8 cellular contexts compared by ENCODE assay signal in genomic region chr1:153223040-153223891, GRCh38. TPM values are rescaled to one million over a fixed set of nuclear protein-coding genes. Genes with fewer than 3 reads are reported as not detected.
DNase-seq lines count a peak whose midpoint lies in the region; ATAC-seq, FAIRE-seq and TF ChIP-seq lines count a peak whose summit lies in the region.
"Not testable (repeated sequence)": the region's sequence is repeated elsewhere in the genome, so short reads cannot be mapped to it uniquely, and the experiment has no call there.

No MANE protein-coding gene starts in this region.

- ATAC-seq in HG02678 (IDR thresholded peaks at IDR 0.05; ENCODE audit: unreplicated experiment) (peak; percentile 90), Right ventricle myocardium inferior (peak; percentile 71), pancreas (peak; percentile 90 to 99 (median 94))

- not testable (repeated sequence) for H3K9me3 Mint-ChIP-seq in activated naive CD8-positive, alpha-beta T cell treated with anti-CD3 and anti-CD28 coated beads for 36 hours; type B pancreatic cell

- not testable (repeated sequence) for H3K9me3 ChIP-seq in pancreas

- not testable (repeated sequence) for H3K4me1 ChIP-seq in pancreas

- H3K4me1 Mint-ChIP-seq in activated naive CD8-positive, alpha-beta T cell treated with anti-CD3 and anti-CD28 coated beads for 36 hours; type B pancreatic cell (ENCODE audit: unreplicated experiment): not testable (repeated sequence)

- H3K4me3 Mint-ChIP-seq in activated naive CD8-positive, alpha-beta T cell treated with anti-CD3 and anti-CD28 coated beads for 36 hours; type B pancreatic cell: not testable (repeated sequence)

- not testable (repeated sequence) for H3K36me3 ChIP-seq in pancreas

- intact Hi-C loops in Right ventricle myocardium inferior (cut with DNase I); pancreas (cut with DNase I): not testable (repeated sequence)

- H3K27ac ChIP-seq in pancreas: not testable (repeated sequence)

- not testable (repeated sequence) for H3K27me3 ChIP-seq in pancreas

- WGBS in pancreas, 2 donors: 32 to 42% methylated on average over 16 of the region's 16 CpGs

- not testable (repeated sequence) for H3K4me3 ChIP-seq in pancreas

- FAIRE-seq in pancreas (lab: Jason Lieb, UNC): peak; percentile 29

- not testable (repeated sequence) for H3K27ac Mint-ChIP-seq in activated naive CD8-positive, alpha-beta T cell treated with anti-CD3 and anti-CD28 coated beads for 36 hours; type B pancreatic cell

- peak; percentile 52 for DNase-seq in GM03348 (ENCODE audit: low spot score)
- peak; percentile 75 for DNase-seq in NCI-H1694 (lab: John Stamatoyannopoulos, UW)
- DNase-seq in SW480 (ENCODE audit: low spot score): peak; percentile 50
- peak; percentile 31 for DNase-seq in activated naive CD8-positive, alpha-beta T cell treated with anti-CD3 and anti-CD28 coated beads for 36 hours
- peak; percentile 72 for DNase-seq in Right ventricle myocardium inferior (ENCODE audit: missing footprints)
- peak; percentile 51 to 81 (median 74) for DNase-seq in pancreas
- DNase-seq in type B pancreatic cell (ENCODE audit: extremely low spot score, unreplicated experiment): not testable (repeated sequence)

- not testable (repeated sequence) for H3K36me3 Mint-ChIP-seq in activated naive CD8-positive, alpha-beta T cell treated with anti-CD3 and anti-CD28 coated beads for 36 hours; type B pancreatic cell

- TF ChIP-seq CTCF in pancreas (IDR thresholded peaks at IDR 0.05): peak; percentile 55 to 75 (median 68)
- peak; percentile 85 for TF ChIP-seq CTCF in type B pancreatic cell (conservative IDR thresholded peaks at IDR 0.05)

- H3K27me3 Mint-ChIP-seq in activated naive CD8-positive, alpha-beta T cell treated with anti-CD3 and anti-CD28 coated beads for 36 hours: peaks cover 17% of the 10 kb centered on the region
- H3K27me3 Mint-ChIP-seq in type B pancreatic cell: peaks cover 26% of the 10 kb centered on the region

RNA-seq across cellular contexts. Expression of gene PRR9, which starts 5.9 kb away (rescaled TPM):
- not detected for total RNA-seq in activated naive CD8-positive, alpha-beta T cell treated with anti-CD3 and anti-CD28 coated beads for 36 hours
- not detected for total RNA-seq in Right ventricle myocardium inferior
- total RNA-seq in pancreas: not detected
- polyA plus RNA-seq in pancreas: not detected
- not detected in 2 replicates for total RNA-seq in type B pancreatic cell (ENCODE audit: low replicate concordance)

RNA-seq across cellular contexts. Expression of gene LELP1, which starts 20.0 kb away (rescaled TPM):
- total RNA-seq in activated naive CD8-positive, alpha-beta T cell treated with anti-CD3 and anti-CD28 coated beads for 36 hours: not detected
- total RNA-seq in Right ventricle myocardium inferior (not detected), pancreas (not detected), type B pancreatic cell (ENCODE audit: low replicate concordance) (not detected in 2 replicates)
- polyA plus RNA-seq in pancreas: not detected

RNA-seq across cellular contexts. Expression of gene LORICRIN, which starts 36.2 kb away (rescaled TPM):
- not detected for total RNA-seq in activated naive CD8-positive, alpha-beta T cell treated with anti-CD3 and anti-CD28 coated beads for 36 hours
- total RNA-seq in Right ventricle myocardium inferior: not detected
- total RNA-seq in pancreas: not detected
- not detected for polyA plus RNA-seq in pancreas
- total RNA-seq in type B pancreatic cell (ENCODE audit: low replicate concordance): not detected in 2 replicates
